In genomic region chr6:163395786-163396185, GRCh38 we compare ENCODE assay signal across 13 cellular contexts.
"Had no signal": no experiment of that assay in that cellular context is flagged by ENCODE, and none has a peak within 500 bp of the region (broad histone marks: within the 10 kb centered on the region; RNA-seq: fewer than 3 reads in every experiment).

No MANE protein-coding gene starts in this region.

- H3K27me3 ChIP-seq: SJSA1 had no signal

- DNase-seq: activated CD4-positive, alpha-beta T cell treated with anti-CD3 and anti-CD28 coated beads, Interleukin-2, amount 10 ng/mL, durations not matched to agents 24 days and 14 days; activated CD4-positive, CD25-positive, alpha-beta regulatory T cell; activated naive CD4-positive, alpha-beta T cell; activated naive CD8-positive, alpha-beta T cell treated with anti-CD3 and anti-CD28 coated beads, Interleukin-2, amount 10 ng/mL, durations not matched to agents 7 days and 5 days; foreskin fibroblast; lower lobe of right lung; midbrain; stimulated activated CD4-positive, alpha-beta T cell treated with anti-CD3 and anti-CD28 coated beads, Interleukin-4, amount 100 ng/mL, for 4 hours; stimulated activated CD8-positive, alpha-beta memory T cell treated with anti-CD3 and anti-CD28 coated beads, Interleukin-4, amount 100 ng/mL, for 48 hours; stimulated activated naive CD8-positive, alpha-beta T cell treated with anti-CD3 and anti-CD28 coated beads, Interleukin-15, Interleukin-2, amounts not matched to agents 100 U/mL and 50 U/mL, for 24 hours; SW 1271 had no signal

- H3K4me3 Mint-ChIP-seq: activated CD4-positive, alpha-beta T cell treated with anti-CD3 and anti-CD28 coated beads, Interleukin-2, amount 10 ng/mL, durations not matched to agents 24 days and 14 days; activated naive CD8-positive, alpha-beta T cell treated with anti-CD3 and anti-CD28 coated beads, Interleukin-2, amount 10 ng/mL, durations not matched to agents 7 days and 5 days had no signal

- H3K36me3 Mint-ChIP-seq: activated naive CD8-positive, alpha-beta T cell treated with anti-CD3 and anti-CD28 coated beads, Interleukin-2, amount 10 ng/mL, durations not matched to agents 7 days and 5 days had no signal

- H3K9me3 ChIP-seq: lower lobe of right lung, SJSA1 had no signal

- H3K27ac Mint-ChIP-seq: activated CD4-positive, alpha-beta T cell treated with anti-CD3 and anti-CD28 coated beads, Interleukin-2, amount 10 ng/mL, durations not matched to agents 24 days and 14 days; activated naive CD8-positive, alpha-beta T cell treated with anti-CD3 and anti-CD28 coated beads, Interleukin-2, amount 10 ng/mL, durations not matched to agents 7 days and 5 days had no signal

- ATAC-seq: lower lobe of right lung; stimulated activated naive CD8-positive, alpha-beta T cell treated with anti-CD3 and anti-CD28 coated beads, Interleukin-15, Interleukin-2, amounts not matched to agents 100 U/mL and 50 U/mL, for 24 hours had no signal

- H3K4me3 ChIP-seq: lower lobe of right lung, SJSA1 had no signal

- H3K9me3 Mint-ChIP-seq: activated CD4-positive, alpha-beta T cell treated with anti-CD3 and anti-CD28 coated beads, Interleukin-2, amount 10 ng/mL, durations not matched to agents 24 days and 14 days; activated naive CD8-positive, alpha-beta T cell treated with anti-CD3 and anti-CD28 coated beads, Interleukin-2, amount 10 ng/mL, durations not matched to agents 7 days and 5 days had no signal

- H3K36me3 ChIP-seq: lower lobe of right lung, SJSA1 had no signal

- H3K27ac ChIP-seq: lower lobe of right lung, SJSA1, skin epidermis had no signal
